Comparison of ENCODE assay signal across 12 cellular contexts in the genomic region with DNA sequence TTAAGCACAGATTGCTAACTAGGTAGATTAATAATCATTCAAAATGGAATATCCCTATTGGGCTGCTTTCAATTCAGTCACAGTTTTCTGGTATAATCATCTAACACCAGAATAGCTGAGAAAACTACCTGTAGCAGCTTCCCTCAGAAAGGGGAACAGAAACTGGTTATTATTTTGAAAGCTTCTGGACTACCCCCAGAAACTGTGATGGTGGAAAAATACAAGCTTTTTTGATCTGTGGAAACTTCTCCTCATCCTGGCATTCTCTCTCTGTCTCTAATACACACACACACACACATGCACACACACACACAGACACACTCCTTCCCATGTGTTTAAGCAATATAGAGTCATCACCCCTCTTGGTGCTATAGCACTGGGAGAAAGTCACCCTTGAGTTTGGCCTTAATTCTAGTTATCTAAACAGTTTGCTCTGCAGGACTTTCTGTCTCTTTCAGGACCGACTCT.
A peak's percentile ranks its signal among the peaks of the same experiment; 100 is the strongest.
DNase-seq lines count a peak whose midpoint lies in the region; ATAC-seq and TF ChIP-seq lines count a peak whose summit lies in the region.
"Had no signal": no experiment of that assay in that cellular context is flagged by ENCODE, and none has a peak within 500 bp of the region (broad histone marks: within the 10 kb centered on the region; RNA-seq: fewer than 3 reads in every experiment).

No MANE protein-coding gene starts in this region.

- no peaks in the 10 kb centered on the region for H3K9me3 ChIP-seq in OCI-LY7 (ENCODE audit: low read length)
- no peaks in the 10 kb centered on the region for H3K9me3 ChIP-seq in CD8-positive, alpha-beta T cell (ENCODE audit: low read length)
- H3K9me3 ChIP-seq: psoas muscle had no signal

- intact Hi-C loops in OCI-LY7 (cut with micrococcal nuclease; ENCODE audit: unreplicated experiment) = loop anchor here (10.0 kb wide), 1 partner anchor 683 kb away; no protein-coding TSS in a partner anchor
- intact Hi-C loops in CD8-positive, alpha-beta T cell (cut with DNase I, micrococcal nuclease) = no loop called here
- intact Hi-C loops in left colon (cut with DNase I, micrococcal nuclease) = no loop called here

- H3K9me2 ChIP-seq in OCI-LY7 (ENCODE audit: insufficient read depth, low read length) = no peaks in the 10 kb centered on the region

- no TSS peak for BruUV-seq in OCI-LY7 (replicated peaks; lab: Mats Ljungman, UMichigan)

- no peaks in the 10 kb centered on the region for H3K36me3 ChIP-seq in OCI-LY7 (ENCODE audit: insufficient read depth, low read length)
- H3K36me3 ChIP-seq in CD8-positive, alpha-beta T cell (ENCODE audit: insufficient read depth, low read length) = no peaks in the 10 kb centered on the region

- H3K4me3 Mint-ChIP-seq in CD8-positive, alpha-beta T cell = no peak overlapping the region
- H3K4me3 Mint-ChIP-seq: activated CD8-positive, alpha-beta T cell treated with anti-CD3 and anti-CD28 coated beads for 36 hours; activated naive CD8-positive, alpha-beta T cell had no signal

- H3K27ac Mint-ChIP-seq in CD8-positive, alpha-beta T cell = no peak overlapping the region
- H3K27ac Mint-ChIP-seq: activated CD8-positive, alpha-beta T cell treated with anti-CD3 and anti-CD28 coated beads for 36 hours; activated naive CD8-positive, alpha-beta T cell had no signal

- H3K36me3 Mint-ChIP-seq in CD8-positive, alpha-beta T cell = no peaks in the 10 kb centered on the region
- H3K36me3 Mint-ChIP-seq: activated naive CD8-positive, alpha-beta T cell had no signal

- peak overlapping the region; percentile 62 for H3K27ac ChIP-seq in OCI-LY7 (ENCODE audit: low read depth, low read length, poor library complexity, severe bottlenecking)
- H3K27ac ChIP-seq in CD8-positive, alpha-beta T cell (ENCODE audit: low read depth, low read length) = no peak overlapping the region
- H3K27ac ChIP-seq: psoas muscle had no signal

- POLR2A ChIA-PET in OCI-LY7 (lab: Charles Lee) = interaction anchor here (0.5 to 0.7 kb wide), 2 partner anchors 479 to 1066 kb away, joined by 3 read pairs; no protein-coding TSS in a partner anchor
- POLR2A ChIA-PET in CD8-positive, alpha-beta T cell (lab: Charles Lee) = no interaction called here

- no peaks in the 10 kb centered on the region for H3K4me1 Mint-ChIP-seq in CD8-positive, alpha-beta T cell (ENCODE audit: low read depth)

- peaks cover 29% of the 10 kb centered on the region for H3K4me1 ChIP-seq in OCI-LY7 (ENCODE audit: insufficient read depth, low read length, poor library complexity, severe bottlenecking)
- H3K4me1 ChIP-seq in CD8-positive, alpha-beta T cell (ENCODE audit: insufficient read depth, low read length) = no peaks in the 10 kb centered on the region
- H3K4me1 ChIP-seq: psoas muscle had no signal

- H4K20me1 ChIP-seq in OCI-LY7 (ENCODE audit: insufficient read depth, low read length) = no peaks in the 10 kb centered on the region

- H3K4me3 ChIP-seq in OCI-LY7 (ENCODE audit: low read depth, low read length, poor library complexity, severe bottlenecking) = peak overlapping the region; percentile 37
- no peak overlapping the region for H3K4me3 ChIP-seq in CD8-positive, alpha-beta T cell (ENCODE audit: low read depth, low read length)
- H3K4me3 ChIP-seq: psoas muscle had no signal

- H2AFZ ChIP-seq in OCI-LY7 (ENCODE audit: low read length) = peak overlapping the region; percentile 97

- ATAC-seq in GM19023 (IDR thresholded peaks at IDR 0.05; ENCODE audit: unreplicated experiment) (peak; percentile 95), GM21717 (IDR thresholded peaks at IDR 0.05; ENCODE audit: unreplicated experiment) (peak; percentile 95), HG03108 (IDR thresholded peaks at IDR 0.05; ENCODE audit: unreplicated experiment) (peak; percentile 93), left colon (no peak)
- ATAC-seq in CD8-positive, alpha-beta T cell = no peak
- ATAC-seq: activated CD8-positive, alpha-beta T cell treated with anti-CD3 and anti-CD28 coated beads for 36 hours; psoas muscle had no signal

- peak; percentile 83 for DNase-seq in OCI-LY7 (ENCODE audit: low spot score)
- DNase-seq in CD8-positive, alpha-beta T cell = no peak
- no peak for DNase-seq in KG1 (lab: John Stamatoyannopoulos, UW)
- no peak for DNase-seq in HCEC 1CT
- no peak for DNase-seq in left colon
- DNase-seq: activated CD8-positive, alpha-beta T cell treated with anti-CD3 and anti-CD28 coated beads for 36 hours; Karpas-422; psoas muscle had no signal

- H3K9me3 Mint-ChIP-seq in CD8-positive, alpha-beta T cell = peaks cover 8% of the 10 kb centered on the region

- no peaks in the 10 kb centered on the region for H3K27me3 ChIP-seq in CD8-positive, alpha-beta T cell (ENCODE audit: insufficient read depth, low read length)

- peak overlapping the region; percentile 71 for H3K4me2 ChIP-seq in OCI-LY7 (ENCODE audit: low read length)

- H3K79me2 ChIP-seq in OCI-LY7 (ENCODE audit: insufficient read depth, low read depth, low read length) = no peaks in the 10 kb centered on the region

- H3K27me3 Mint-ChIP-seq in CD8-positive, alpha-beta T cell (ENCODE audit: low read depth) = no peaks in the 10 kb centered on the region
- H3K27me3 Mint-ChIP-seq: activated CD8-positive, alpha-beta T cell treated with anti-CD3 and anti-CD28 coated beads for 36 hours; activated naive CD8-positive, alpha-beta T cell had no signal

- TF ChIP-seq CTCF in OCI-LY7 (conservative IDR thresholded peaks at IDR 0.05; ENCODE audit: low read length) = no peak
- no peak for TF ChIP-seq CTCF in CD8-positive, alpha-beta T cell (IDR thresholded peaks at IDR 0.05)

- CTCF ChIA-PET in OCI-LY7 (lab: Charles Lee; ENCODE audit: unreplicated experiment) = no interaction called here
- CTCF ChIA-PET in CD8-positive, alpha-beta T cell (lab: Charles Lee) = no interaction called here

Comparison
In these comparisons a context has a peak if more than half of its experiments do, and no peak if none do; other contexts are left out.
1. ATAC-seq: peak in GM19023 (single experiment), GM21717 (single experiment) and HG03108 (single experiment); none in CD8-positive, alpha-beta T cell (single experiment) and left colon (single experiment).